In genomic region chr16:70703041-70703834, GRCh38 we compare ENCODE assay signal across 1 cellular context.
TF ChIP-seq lines count a peak whose summit lies in the region.

No MANE protein-coding gene starts in this region.

TF ChIP-seq in H1, 55 proteins besides CTCF, POLR2A, EP300 and RAD21 (continued from another document):
- TF ChIP-seq CHD1 (IDR thresholded peaks at IDR 0.05; ENCODE audit: low read depth, low read length) = no peak
- no peak for TF ChIP-seq CBX5 (IDR thresholded peaks at IDR 0.05; ENCODE audit: low read depth, low read length)
- no peak for TF ChIP-seq JUN (IDR thresholded peaks at IDR 0.05; ENCODE audit: low read depth, low read length)
- TF ChIP-seq JUND (IDR thresholded peaks at IDR 0.05; ENCODE audit: low read length) = no peak
- no peak for TF ChIP-seq MAFK (IDR thresholded peaks at IDR 0.05; ENCODE audit: low read depth, low read length)
